Comparison of ENCODE assay signal across 17 cellular contexts in genomic region chr21:42341776-42342542, GRCh38. TPM values are rescaled to one million over a fixed set of nuclear protein-coding genes. Genes with fewer than 3 reads are reported as not detected.
DNase-seq lines count a peak whose midpoint lies in the region; ATAC-seq and TF ChIP-seq lines count a peak whose summit lies in the region.
"Had no signal": no experiment of that assay in that cellular context is flagged by ENCODE, and none has a peak within 500 bp of the region (broad histone marks: within the 10 kb centered on the region; RNA-seq: fewer than 3 reads in every experiment).

No MANE protein-coding gene starts in this region.

- no peak overlapping the region for H3K9ac ChIP-seq in endodermal cell (ENCODE audit: extremely low read depth, low read length, poor library complexity, severe bottlenecking)
- H3K9ac ChIP-seq: BLaER1 treated with 17β-estradiol and CSF1 and Interleukin-3, amounts not matched to agents 10 nM and 100 nM; GM23248 had no signal

- H3K4me1 Mint-ChIP-seq in endodermal cell = peaks cover 5% of the 10 kb centered on the region
- peaks cover 15% of the 10 kb centered on the region for H3K4me1 Mint-ChIP-seq in activated T-helper 2 cell treated with anti-CD3 and anti-CD28 coated beads, Interferon-gamma antibody, Interleukin-2, Interleukin-4, amounts not matched to agents 10 μg/mL and 5 μg/mL and 100 μg/mL, durations not matched to agents 14 hours and 24 hours and 36 hours (ENCODE audit: low read depth)

- no peak overlapping the region for H3K27ac Mint-ChIP-seq in endodermal cell
- H3K27ac Mint-ChIP-seq in activated T-helper 2 cell treated with anti-CD3 and anti-CD28 coated beads, Interferon-gamma antibody, Interleukin-2, Interleukin-4, amounts not matched to agents 10 μg/mL and 5 μg/mL and 100 μg/mL, durations not matched to agents 14 hours and 24 hours and 36 hours = no peak overlapping the region
- H3K27ac Mint-ChIP-seq: CD8-positive, alpha-beta memory T cell had no signal

- intact Hi-C loops in posterior vena cava (cut with DNase I) (no loop called here), upper lobe of right lung (cut with DNase I) (no loop called here)
- intact Hi-C loops in activated T-helper 2 cell treated with anti-CD3 and anti-CD28 coated beads, Interferon-gamma antibody, Interleukin-2, Interleukin-4, amounts not matched to agents 10 μg/mL and 5 μg/mL and 100 μg/mL, durations not matched to agents 14 hours and 24 hours and 36 hours (cut with micrococcal nuclease) = no loop called here

- no peaks in the 10 kb centered on the region for H3K36me3 ChIP-seq in endodermal cell (ENCODE audit: control insufficient read depth, insufficient read depth, low read length)
- H3K36me3 ChIP-seq in upper lobe of right lung = no peaks in the 10 kb centered on the region
- H3K36me3 ChIP-seq: BLaER1 treated with 17β-estradiol and CSF1 and Interleukin-3, amounts not matched to agents 10 nM and 100 nM had no signal

- DNase-seq in NCI-H748 (lab: John Stamatoyannopoulos, UW; ENCODE audit: unreplicated experiment) = peak; percentile 30
- DNase-seq in NCI-H748 treated with DMSO at 0.1 percent for 48 hours (lab: John Stamatoyannopoulos, UW) = no peak
- peak; percentile 80 for DNase-seq in NCI-H345 (lab: John Stamatoyannopoulos, UW)
- peak; percentile 35 for DNase-seq in endodermal cell
- DNase-seq in posterior vena cava (ENCODE audit: low spot score) = peak; percentile 54
- no peak for DNase-seq in activated T-helper 2 cell treated with anti-CD3 and anti-CD28 coated beads, Interferon-gamma antibody, Interleukin-2, Interleukin-4, amounts not matched to agents 10 μg/mL and 5 μg/mL and 100 μg/mL, durations not matched to agents 14 hours and 24 hours and 36 hours (ENCODE audit: low spot score)
- DNase-seq in upper lobe of right lung = no peak
- DNase-seq: CD8-positive, alpha-beta memory T cell; GM23248; MV-4-11; NCI-H1436; NCI-H510A treated with DMSO at 0.1 percent for 48 hours; SHP77 had no signal

- H3K27me3 ChIP-seq in endodermal cell (ENCODE audit: control insufficient read depth, insufficient read depth, low read length, poor library complexity, severe bottlenecking) = no peaks in the 10 kb centered on the region
- H3K27me3 ChIP-seq in upper lobe of right lung = no peaks in the 10 kb centered on the region
- H3K27me3 ChIP-seq: BLaER1 treated with 17β-estradiol and CSF1 and Interleukin-3, amounts not matched to agents 10 nM and 100 nM had no signal

- H3K4me1 ChIP-seq in endodermal cell (ENCODE audit: control insufficient read depth, insufficient read depth, low read length) (peaks cover 3% of the 10 kb centered on the region), upper lobe of right lung (peaks cover 11% of the 10 kb centered on the region)
- H3K4me1 ChIP-seq: A549 had no signal

- no peak overlapping the region for H3K27ac ChIP-seq in endodermal cell (ENCODE audit: low read depth, low read length)
- H3K27ac ChIP-seq in upper lobe of right lung = no peak overlapping the region
- H3K27ac ChIP-seq: A549; BLaER1 treated with 17β-estradiol and CSF1 and Interleukin-3, amounts not matched to agents 10 nM and 100 nM; GM23248 had no signal

- H3K4me3 Mint-ChIP-seq in endodermal cell = no peak overlapping the region
- no peak overlapping the region for H3K4me3 Mint-ChIP-seq in activated T-helper 2 cell treated with anti-CD3 and anti-CD28 coated beads, Interferon-gamma antibody, Interleukin-2, Interleukin-4, amounts not matched to agents 10 μg/mL and 5 μg/mL and 100 μg/mL, durations not matched to agents 14 hours and 24 hours and 36 hours (ENCODE audit: low read depth)
- H3K4me3 Mint-ChIP-seq: CD8-positive, alpha-beta memory T cell had no signal

- no peaks in the 10 kb centered on the region for H3K27me3 Mint-ChIP-seq in endodermal cell (ENCODE audit: insufficient read depth)
- H3K27me3 Mint-ChIP-seq in activated T-helper 2 cell treated with anti-CD3 and anti-CD28 coated beads, Interferon-gamma antibody, Interleukin-2, Interleukin-4, amounts not matched to agents 10 μg/mL and 5 μg/mL and 100 μg/mL, durations not matched to agents 14 hours and 24 hours and 36 hours (ENCODE audit: low read depth) = peaks cover 4% of the 10 kb centered on the region

- 93 to 94% methylated on average over 8 to 14 of the region's 15 CpGs for WGBS in endodermal cell (ENCODE audit: insufficient coverage in 1 of 2, insufficient read length in 1 of 2), 2 experiments

- H3K36me3 Mint-ChIP-seq in endodermal cell (ENCODE audit: low read depth) = no peaks in the 10 kb centered on the region
- H3K36me3 Mint-ChIP-seq in activated T-helper 2 cell treated with anti-CD3 and anti-CD28 coated beads, Interferon-gamma antibody, Interleukin-2, Interleukin-4, amounts not matched to agents 10 μg/mL and 5 μg/mL and 100 μg/mL, durations not matched to agents 14 hours and 24 hours and 36 hours (ENCODE audit: low read depth) = no peaks in the 10 kb centered on the region
- H3K36me3 Mint-ChIP-seq: CD8-positive, alpha-beta memory T cell had no signal

- H3K9me3 ChIP-seq in endodermal cell (ENCODE audit: control insufficient read depth, low read length) = no peaks in the 10 kb centered on the region
- no peaks in the 10 kb centered on the region for H3K9me3 ChIP-seq in upper lobe of right lung
- H3K9me3 ChIP-seq: A549; BLaER1 treated with 17β-estradiol and CSF1 and Interleukin-3, amounts not matched to agents 10 nM and 100 nM had no signal

- ATAC-seq in HG02938 (IDR thresholded peaks at IDR 0.05; ENCODE audit: unreplicated experiment) = no peak
- no peak for ATAC-seq in upper lobe of right lung
- ATAC-seq: A549, HCT116 had no signal

- H3K4me3 ChIP-seq in endodermal cell (ENCODE audit: low read length) = no peak overlapping the region
- H3K4me3 ChIP-seq in upper lobe of right lung = no peak overlapping the region
- H3K4me3 ChIP-seq: A549; BLaER1 treated with 17β-estradiol and CSF1 and Interleukin-3, amounts not matched to agents 10 nM and 100 nM; GM23248 had no signal

- no peak for TF ChIP-seq CTCF in endodermal cell (conservative IDR thresholded peaks at IDR 0.05)
- TF ChIP-seq CTCF in upper lobe of right lung (IDR thresholded peaks at IDR 0.05) = no peak

- H3K9me3 Mint-ChIP-seq in endodermal cell = no peaks in the 10 kb centered on the region
- H3K9me3 Mint-ChIP-seq in activated T-helper 2 cell treated with anti-CD3 and anti-CD28 coated beads, Interferon-gamma antibody, Interleukin-2, Interleukin-4, amounts not matched to agents 10 μg/mL and 5 μg/mL and 100 μg/mL, durations not matched to agents 14 hours and 24 hours and 36 hours = no peaks in the 10 kb centered on the region
- H3K9me3 Mint-ChIP-seq: CD8-positive, alpha-beta memory T cell had no signal

RNA-seq across cellular contexts. Expression of gene TFF2, which starts 8.8 kb away (rescaled TPM):
- total RNA-seq in endodermal cell = not detected
- not detected for polyA plus RNA-seq in endodermal cell (2013, experiment 1 of 2)
- polyA plus RNA-seq in endodermal cell (2013, experiment 2 of 2) = not detected
- total RNA-seq in posterior vena cava = not detected
- total RNA-seq in activated T-helper 2 cell treated with anti-CD3 and anti-CD28 coated beads, Interferon-gamma antibody, Interleukin-2, Interleukin-4, amounts not matched to agents 10 μg/mL and 5 μg/mL and 100 μg/mL, durations not matched to agents 14 hours and 24 hours and 36 hours = not detected in 2 replicates
- not detected for total RNA-seq in upper lobe of right lung
- total RNA-seq: CD8-positive, alpha-beta memory T cell; GM23248 had no signal
- polyA plus RNA-seq: A549; CD8-positive, alpha-beta memory T cell; GM23248 had no signal

RNA-seq across cellular contexts. Expression of gene TFF1, which starts 24.4 kb away (rescaled TPM):
- 1 to 10 TPM; 1.6 to 3.7 TPM for total RNA-seq in endodermal cell
- polyA plus RNA-seq in endodermal cell (2013, experiment 1 of 2) = 1.5 TPM
- polyA plus RNA-seq in endodermal cell (2013, experiment 2 of 2) = 3.2 TPM
- total RNA-seq in posterior vena cava = not detected
- 0.48 and 0.51 TPM in 2 replicates for total RNA-seq in activated T-helper 2 cell treated with anti-CD3 and anti-CD28 coated beads, Interferon-gamma antibody, Interleukin-2, Interleukin-4, amounts not matched to agents 10 μg/mL and 5 μg/mL and 100 μg/mL, durations not matched to agents 14 hours and 24 hours and 36 hours
- not detected for total RNA-seq in upper lobe of right lung
- total RNA-seq: CD8-positive, alpha-beta memory T cell; GM23248 had no signal
- polyA plus RNA-seq: CD8-positive, alpha-beta memory T cell; GM23248 had no signal

RNA-seq across cellular contexts. Expression of gene TFF3, which starts 26.8 kb away (rescaled TPM):
- total RNA-seq in endodermal cell (1 to 10 TPM in 1 of 2 donors, not detected in 1; 5.5 TPM), posterior vena cava (10 to 100 TPM; 21.1 to 24.4 TPM), upper lobe of right lung (19.6 TPM)
- polyA plus RNA-seq in endodermal cell (2013, experiment 1 of 2) = 1.2 TPM
- polyA plus RNA-seq in endodermal cell (2013, experiment 2 of 2) = 1.7 TPM
- not detected in 2 replicates for total RNA-seq in activated T-helper 2 cell treated with anti-CD3 and anti-CD28 coated beads, Interferon-gamma antibody, Interleukin-2, Interleukin-4, amounts not matched to agents 10 μg/mL and 5 μg/mL and 100 μg/mL, durations not matched to agents 14 hours and 24 hours and 36 hours
- total RNA-seq: CD8-positive, alpha-beta memory T cell; GM23248 had no signal
- polyA plus RNA-seq: CD8-positive, alpha-beta memory T cell; GM23248 had no signal

RNA-seq across cellular contexts. Expression of gene TMPRSS3, which starts 53.9 kb away (rescaled TPM):
- not detected for total RNA-seq in endodermal cell
- polyA plus RNA-seq in endodermal cell (2013, experiment 1 of 2) = not detected
- not detected for polyA plus RNA-seq in endodermal cell (2013, experiment 2 of 2)
- total RNA-seq in posterior vena cava = not detected
- 81.0 and 88.1 TPM in 2 replicates for total RNA-seq in activated T-helper 2 cell treated with anti-CD3 and anti-CD28 coated beads, Interferon-gamma antibody, Interleukin-2, Interleukin-4, amounts not matched to agents 10 μg/mL and 5 μg/mL and 100 μg/mL, durations not matched to agents 14 hours and 24 hours and 36 hours
- total RNA-seq in upper lobe of right lung = 4.1 TPM
- total RNA-seq: GM23248 had no signal
- polyA plus RNA-seq: GM23248 had no signal

Comparison
In these comparisons a context has a peak if more than half of its experiments do, and no peak if none do; other contexts are left out.
1. DNase-seq: peak in NCI-H748 (single experiment), NCI-H345 (single experiment), endodermal cell (single experiment) and posterior vena cava (single experiment); none in NCI-H748 treated with DMSO at 0.1 percent for 48 hours (single experiment), activated T-helper 2 cell treated with anti-CD3 and anti-CD28 coated beads, Interferon-gamma antibody, Interleukin-2, Interleukin-4, amounts not matched to agents 10 μg/mL and 5 μg/mL and 100 μg/mL, durations not matched to agents 14 hours and 24 hours and 36 hours (single experiment) and upper lobe of right lung (single experiment).